1 cellular context compared by ENCODE assay signal in the genomic region with DNA sequence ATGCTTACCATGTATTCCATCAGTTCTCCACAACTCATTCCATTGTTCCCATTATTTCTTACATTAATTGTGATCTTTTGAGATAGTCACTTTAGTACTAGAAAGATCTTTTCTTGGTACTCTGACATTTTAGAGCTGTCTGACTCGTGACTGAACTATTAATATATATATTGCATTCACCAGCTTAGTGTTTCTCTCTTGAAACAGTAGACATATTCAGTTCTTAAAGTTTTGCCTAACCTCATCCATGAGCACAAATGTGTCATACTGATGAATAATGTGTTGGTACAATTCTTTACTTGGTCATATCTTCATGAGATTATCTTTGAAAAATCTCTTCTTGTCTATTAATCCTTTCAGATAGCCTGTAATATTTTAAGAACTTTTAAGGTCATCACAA.
A peak's percentile ranks its signal among the peaks of the same experiment; 100 is the strongest.
TF ChIP-seq lines count a peak whose summit lies in the region.

No MANE protein-coding gene starts in this region.

TF ChIP-seq in SK-N-SH, 30 proteins besides CTCF, POLR2A, EP300 and RAD21:
- 0 out of 2 replicates have a peak, but pooled peaks have one; percentile 8 for TF ChIP-seq NFIC (IDR thresholded peaks at IDR 0.05; ENCODE audit: borderline replicate concordance)
- 0 out of 2 replicates have a peak, but pooled peaks have one; percentile 20 for TF ChIP-seq JUND (IDR thresholded peaks at IDR 0.05)
- TF ChIP-seq SIN3A (IDR thresholded peaks at IDR 0.05; ENCODE audit: borderline replicate concordance, low read depth, low read length), result no peak
- TF ChIP-seq PBX3 (IDR thresholded peaks at IDR 0.05), result peak; percentile 57
- no peak for TF ChIP-seq FOXM1 (IDR thresholded peaks at IDR 0.05; ENCODE audit: low read depth)
- TF ChIP-seq MEF2A (IDR thresholded peaks at IDR 0.05; ENCODE audit: borderline replicate concordance, low read depth), result peak; percentile 7; the same call in 1 of the 2 replicates
- TF ChIP-seq, protein P1, sequence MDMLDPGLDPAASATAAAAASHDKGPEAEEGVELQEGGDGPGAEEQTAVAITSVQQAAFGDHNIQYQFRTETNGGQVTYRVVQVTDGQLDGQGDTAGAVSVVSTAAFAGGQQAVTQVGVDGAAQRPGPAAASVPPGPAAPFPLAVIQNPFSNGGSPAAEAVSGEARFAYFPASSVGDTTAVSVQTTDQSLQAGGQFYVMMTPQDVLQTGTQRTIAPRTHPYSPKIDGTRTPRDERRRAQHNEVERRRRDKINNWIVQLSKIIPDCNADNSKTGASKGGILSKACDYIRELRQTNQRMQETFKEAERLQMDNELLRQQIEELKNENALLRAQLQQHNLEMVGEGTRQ (IDR thresholded peaks at IDR 0.05; ENCODE audit: borderline replicate concordance, low read depth, low read length), result no peak
- TF ChIP-seq FOSL2 (IDR thresholded peaks at IDR 0.05; ENCODE audit: borderline replicate concordance, low read depth), result peak; percentile 17; the same call in 1 of the 2 replicates
- TF ChIP-seq, protein P2, sequence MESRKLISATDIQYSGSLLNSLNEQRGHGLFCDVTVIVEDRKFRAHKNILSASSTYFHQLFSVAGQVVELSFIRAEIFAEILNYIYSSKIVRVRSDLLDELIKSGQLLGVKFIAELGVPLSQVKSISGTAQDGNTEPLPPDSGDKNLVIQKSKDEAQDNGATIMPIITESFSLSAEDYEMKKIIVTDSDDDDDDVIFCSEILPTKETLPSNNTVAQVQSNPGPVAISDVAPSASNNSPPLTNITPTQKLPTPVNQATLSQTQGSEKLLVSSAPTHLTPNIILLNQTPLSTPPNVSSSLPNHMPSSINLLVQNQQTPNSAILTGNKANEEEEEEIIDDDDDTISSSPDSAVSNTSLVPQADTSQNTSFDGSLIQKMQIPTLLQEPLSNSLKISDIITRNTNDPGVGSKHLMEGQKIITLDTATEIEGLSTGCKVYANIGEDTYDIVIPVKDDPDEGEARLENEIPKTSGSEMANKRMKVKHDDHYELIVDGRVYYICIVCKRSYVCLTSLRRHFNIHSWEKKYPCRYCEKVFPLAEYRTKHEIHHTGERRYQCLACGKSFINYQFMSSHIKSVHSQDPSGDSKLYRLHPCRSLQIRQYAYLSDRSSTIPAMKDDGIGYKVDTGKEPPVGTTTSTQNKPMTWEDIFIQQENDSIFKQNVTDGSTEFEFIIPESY (IDR thresholded peaks at IDR 0.05; ENCODE audit: borderline replicate concordance, low read depth), result no peak
- TF ChIP-seq TCF12 (IDR thresholded peaks at IDR 0.05), result peak; percentile 10; the same call in 1 of the 2 replicates
- no peak for TF ChIP-seq NRF1 (IDR thresholded peaks at IDR 0.05; ENCODE audit: low read depth, low read length)
- TF ChIP-seq MXI1 (IDR thresholded peaks at IDR 0.05; ENCODE audit: low read depth, low read length), result no peak
